22 cellular contexts compared by ENCODE assay signal in the genomic region with DNA sequence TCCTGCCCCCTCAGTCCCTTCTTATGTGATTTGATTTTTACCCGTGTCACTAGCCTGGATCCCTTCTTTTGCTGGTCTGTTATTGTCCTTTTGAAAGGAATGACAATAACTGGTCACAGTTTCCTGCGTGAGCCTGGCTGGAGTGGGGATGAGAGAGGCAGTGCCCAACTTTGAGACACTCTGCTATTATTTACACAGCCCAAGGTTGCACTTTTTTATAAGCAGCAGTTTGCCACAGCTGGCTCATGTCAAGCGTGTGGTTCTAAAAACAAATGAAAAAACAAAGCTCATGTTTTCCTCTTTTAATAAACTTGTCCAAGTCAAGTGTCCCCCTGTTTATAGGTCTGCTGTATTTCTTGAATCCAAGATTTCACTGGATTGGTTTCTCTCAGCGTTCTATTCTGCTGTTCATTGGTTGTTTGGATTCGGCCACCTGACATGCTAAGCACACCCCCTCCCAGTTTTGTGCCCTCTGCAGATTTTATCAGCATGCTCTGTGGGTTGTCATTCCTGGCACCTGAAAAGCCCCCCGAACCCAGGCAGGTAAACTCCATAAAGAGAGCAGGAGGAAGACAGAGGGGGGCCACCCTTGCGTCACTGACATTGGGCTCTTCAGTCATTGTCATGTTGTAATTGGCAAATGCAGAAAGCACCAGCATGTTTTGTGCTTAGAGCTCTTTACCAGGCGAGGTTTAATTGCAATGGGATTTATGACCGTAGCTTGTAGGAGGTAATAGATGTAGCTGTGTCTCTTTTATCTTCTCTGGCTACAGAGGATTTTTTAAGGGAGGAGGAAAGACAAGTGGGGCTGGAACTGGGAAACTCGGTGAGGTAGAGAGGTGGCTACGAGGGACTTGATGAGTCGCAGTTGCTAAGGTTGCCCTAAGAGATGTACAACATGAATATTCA.
DNase-seq lines count a peak whose midpoint lies in the region; FAIRE-seq and TF ChIP-seq lines count a peak whose summit lies in the region.
"Had no signal": no experiment of that assay in that cellular context is flagged by ENCODE, and none has a peak within 500 bp of the region (broad histone marks: within the 10 kb centered on the region; RNA-seq: fewer than 3 reads in every experiment).

No MANE protein-coding gene starts in this region.

- H3K36me3 Mint-ChIP-seq in osteocyte (ENCODE audit: unreplicated experiment) = no peaks in the 10 kb centered on the region
- H3K36me3 Mint-ChIP-seq: CD8-positive, alpha-beta memory T cell had no signal

- H4K20me1 ChIP-seq in BLaER1 (no peaks in the 10 kb centered on the region), H1 (replicated peaks in 1 of 2; ENCODE audit: control insufficient read depth in 1 of 2, insufficient read depth in 2 of 2, low read length in 2 of 2) (no peaks in the 10 kb centered on the region)

- TF ChIP-seq RAD21 in H1 (IDR thresholded peaks at IDR 0.05 in 1 of 2, conservative IDR thresholded peaks at IDR 0.05 in 1 of 2; ENCODE audit: low read depth in 2 of 2, low read length in 2 of 2) = no peak

- no peaks in the 10 kb centered on the region for H3K9me3 Mint-ChIP-seq in osteocyte (ENCODE audit: unreplicated experiment)
- H3K9me3 Mint-ChIP-seq: HFFc6 had no signal

- POLR2A ChIA-PET in H1 (lab: Charles Lee; ENCODE audit: partially characterized antibody) = interaction anchor here (0.7 to 0.8 kb wide), 2 partner anchors 20 to 31 kb away, joined by 3 to 4 read pairs; no protein-coding TSS in a partner anchor
- POLR2A ChIA-PET in HEK293T (lab: Yijun Ruan, JAX) = no interaction called here

- H3K4me3 ChIP-seq in BLaER1 (no peak overlapping the region), H7 (ENCODE audit: insufficient read depth, low read depth, low read length) (no peak overlapping the region), H1 (ENCODE audit: extremely low read depth in 1 of 4, insufficient read depth in 2 of 4, low read depth in 3 of 4, low read length in 4 of 4) (no peak overlapping the region)
- H3K4me3 ChIP-seq: A549 had no signal

- DNase-seq in H7 = peak; percentile 6
- no peak for DNase-seq in H1 (ENCODE audit: low read depth in 1 of 2, low spot score in 2 of 2)
- DNase-seq in osteocyte (ENCODE audit: extremely low spot score, unreplicated experiment) = peak; percentile 32
- DNase-seq in NCI-H2171 (lab: John Stamatoyannopoulos, UW) = no peak
- no peak for DNase-seq in LoVo (ENCODE audit: low spot score)
- DNase-seq in HEK293T (ENCODE audit: extremely low spot score) = no peak
- no peak for DNase-seq in GOT3 (lab: John Stamatoyannopoulos, UW)
- DNase-seq: C1 segment of cervical spinal cord; CD8-positive, alpha-beta memory T cell; DMS53; HFFc6; NCI-H2029 treated with DMSO at 0.1 percent for 48 hours; NCI-H226; NCI-H526 treated with DMSO at 0.1 percent for 48 hours; PC-3; SIG-M5; T-helper 1 cell had no signal

- WGBS in H1 (ENCODE audit: extremely low coverage in 1 of 2, insufficient coverage in 1 of 2, insufficient read length in 1 of 2, insufficient replicate concordance in 2 of 2, low coverage in 1 of 2, low lambda C conversion rate in 2 of 2, missing lambda C conversion rate in 1 of 2), 2 experiments = 83% methylated on average over 12 of the region's 12 CpGs; no CpG with 5 or more reads in 1 of the 2 experiments

- H3K4ac ChIP-seq in H1 (replicated peaks; ENCODE audit: insufficient read length, low read depth, low read length) = no peak overlapping the region

- H4K8ac ChIP-seq in H1 (ENCODE audit: extremely low read depth, insufficient read depth, low read length) = no peak overlapping the region

- no peak overlapping the region for H2BK120ac ChIP-seq in H1 (replicated peaks; ENCODE audit: low read depth, low read length)

- H3K27ac Mint-ChIP-seq in osteocyte (ENCODE audit: unreplicated experiment) = no peak overlapping the region
- H3K27ac Mint-ChIP-seq: CD8-positive, alpha-beta memory T cell; HFFc6 had no signal

- no peak overlapping the region for H4K5ac ChIP-seq in H1 (ENCODE audit: insufficient read length, low read depth, low read length)

- no peaks in the 10 kb centered on the region for H3K36me3 ChIP-seq in BLaER1
- no peaks in the 10 kb centered on the region for H3K36me3 ChIP-seq in H7 (replicated peaks; ENCODE audit: control insufficient read depth, insufficient read depth, low read length)
- no peaks in the 10 kb centered on the region for H3K36me3 ChIP-seq in H1 (ENCODE audit: control insufficient read depth in 2 of 4, insufficient read depth in 4 of 4, low read length in 3 of 4)

- no peak overlapping the region for H2AK5ac ChIP-seq in H1 (ENCODE audit: low read depth, low read length)

- CTCF ChIA-PET in H1 (lab: Charles Lee; ENCODE audit: partially characterized antibody) (interaction anchor here (0.6 to 19.6 kb wide), 14 partner anchors 14 to 253 kb away, joined by 3 to 300 read pairs (median 3); no protein-coding TSS in a partner anchor), HEK293T (lab: Yijun Ruan, JAX) (no interaction called here)

- no peak overlapping the region for H2BK5ac ChIP-seq in H1 (ENCODE audit: low read depth, low read length)

- no peak overlapping the region for H2AFZ ChIP-seq in H1 (ENCODE audit: low read length)

- H3K4me1 Mint-ChIP-seq in osteocyte (ENCODE audit: unreplicated experiment) = peaks cover 16% of the 10 kb centered on the region

- H3K14ac ChIP-seq in H1 (ENCODE audit: insufficient read length) = no peak overlapping the region

- H3K23ac ChIP-seq in H1 (ENCODE audit: insufficient read length) = no peak overlapping the region

- H3K79me1 ChIP-seq in H1 (ENCODE audit: low read depth, low read length) = no peaks in the 10 kb centered on the region

- no peaks in the 10 kb centered on the region for H3K79me2 ChIP-seq in H1 (ENCODE audit: control insufficient read depth in 1 of 2, insufficient read depth in 2 of 2, low read length in 2 of 2)

- H3K4me1 ChIP-seq in BLaER1 = peaks cover 78% of the 10 kb centered on the region
- H3K4me1 ChIP-seq in H1 (replicated peaks in 1 of 4; ENCODE audit: control insufficient read depth in 3 of 4, insufficient read depth in 4 of 4, low read length in 3 of 4) = peaks cover 0 to 14% (median 4%) of the 10 kb centered on the region in 4 experiments; a peak in 3 of 7 replicates

- no peak for TF ChIP-seq CTCF in H1 (IDR thresholded peaks at IDR 0.05; ENCODE audit: control extremely low read depth in 1 of 3, insufficient read depth in 1 of 3, low read depth in 1 of 3, low read length in 3 of 3)
- no peak for TF ChIP-seq CTCF in osteocyte (IDR thresholded peaks at IDR 0.05)

- no peak overlapping the region for H2BK12ac ChIP-seq in H1 (ENCODE audit: low read depth, low read length)

- no peaks in the 10 kb centered on the region; the same call in 1 of the 2 replicates for H3K23me2 ChIP-seq in H1 (ENCODE audit: low read depth, low read length)

- H3K27me3 Mint-ChIP-seq in osteocyte (ENCODE audit: unreplicated experiment) = peaks cover 14% of the 10 kb centered on the region

- H2BK20ac ChIP-seq in H1 (ENCODE audit: low read length) = no peak overlapping the region

- H3K9me3 ChIP-seq in BLaER1 (no peaks in the 10 kb centered on the region), H1 (ENCODE audit: insufficient read depth in 2 of 2, low read depth in 1 of 2, low read length in 1 of 2) (no peaks in the 10 kb centered on the region)
- H3K9me3 ChIP-seq: A549 had no signal

- peak overlapping the region; percentile 40; the same call in 1 of the 2 replicates for H2BK15ac ChIP-seq in H1 (ENCODE audit: low read length)

- H3K27me3 ChIP-seq in BLaER1 (no peaks in the 10 kb centered on the region), H7 (ENCODE audit: control insufficient read depth, insufficient read depth, low read length) (no peaks in the 10 kb centered on the region), H1 (replicated peaks in 1 of 4; ENCODE audit: control insufficient read depth in 3 of 4, extremely low read depth in 1 of 4, insufficient read depth in 3 of 4, low read length in 3 of 4) (no peaks in the 10 kb centered on the region; a peak in 3 of 7 replicates)

- FAIRE-seq in H1 (lab: Jason Lieb, UNC) = no peak
- FAIRE-seq: A549 had no signal

- H4K91ac ChIP-seq in H1 (replicated peaks; ENCODE audit: insufficient read length, low read length) = no peak overlapping the region

- H3K9ac ChIP-seq in BLaER1 (peak overlapping the region; percentile 39; the same call in 1 of the 2 replicates), H1 (replicated peaks in 1 of 4; ENCODE audit: extremely low read depth in 1 of 4, low read depth in 3 of 4, low read length in 3 of 4) (no peak overlapping the region)
- H3K9ac ChIP-seq: KMS-11 had no signal

- H3K4me3 Mint-ChIP-seq in osteocyte (ENCODE audit: unreplicated experiment) = no peak overlapping the region
- H3K4me3 Mint-ChIP-seq: HFFc6 had no signal

- H3K18ac ChIP-seq in H1 (ENCODE audit: extremely low read depth, low read length) = no peak overlapping the region; the same call in 1 of the 2 replicates

- TF ChIP-seq POLR2A in H1 (IDR thresholded peaks at IDR 0.05; ENCODE audit: control extremely low read depth in 1 of 2, low read depth in 2 of 2, low read length in 2 of 2) = no peak

- H3K27ac ChIP-seq in BLaER1 = peak overlapping the region; percentile 84
- no peak overlapping the region for H3K27ac ChIP-seq in H1 (ENCODE audit: low read depth, low read length)
- H3K27ac ChIP-seq: A549, HL-60, KMS-11, RWPE1 had no signal

- H3K4me2 ChIP-seq in BLaER1 = peak overlapping the region; percentile 87
- H3K4me2 ChIP-seq in H1 (ENCODE audit: insufficient read depth in 1 of 2, low read depth in 2 of 2, low read length in 2 of 2) = no peak overlapping the region
- H3K4me2 ChIP-seq: A549, KMS-11 had no signal

- no peak overlapping the region for H3K56ac ChIP-seq in H1 (replicated peaks; ENCODE audit: insufficient read length, low read depth, low read length)

- no peak for TF ChIP-seq EP300 in H1 (IDR thresholded peaks at IDR 0.05; ENCODE audit: borderline replicate concordance in 1 of 2, low read depth in 2 of 2, low read length in 2 of 2)

TF ChIP-seq in H1, 55 proteins besides CTCF, POLR2A, EP300 and RAD21 (continues in another document):
- TF ChIP-seq HDAC6 (IDR thresholded peaks at IDR 0.05; ENCODE audit: low read depth, low read length) = no peak
- no peak for TF ChIP-seq PHF8 (conservative IDR thresholded peaks at IDR 0.05; ENCODE audit: low read depth, low read length)
- TF ChIP-seq BRCA1 (IDR thresholded peaks at IDR 0.05; ENCODE audit: low read depth, low read length) = no peak
- no peak for TF ChIP-seq TAF7 (optimal IDR thresholded peaks at IDR 0.05; ENCODE audit: borderline replicate concordance, low read depth, low read length)

TF ChIP-seq in HEK293T, 16 proteins besides CTCF, POLR2A, EP300 and RAD21 (continues in another document):
- TF ChIP-seq LEF1 (IDR thresholded peaks at IDR 0.05; ENCODE audit: borderline replicate concordance) (no peak), FOXM1 (IDR thresholded peaks at IDR 0.05; ENCODE audit: borderline replicate concordance) (no peak), L3MBTL2 (conservative IDR thresholded peaks at IDR 0.05) (no peak), FOXK2 (IDR thresholded peaks at IDR 0.05) (no peak), CTBP1 (IDR thresholded peaks at IDR 0.05; ENCODE audit: borderline replicate concordance) (no peak), NFRKB (IDR thresholded peaks at IDR 0.05) (no peak), TARDBP (IDR thresholded peaks at IDR 0.05) (no peak), ELF4 (IDR thresholded peaks at IDR 0.05) (no peak), SP1 (IDR thresholded peaks at IDR 0.05) (no peak), HDGF (IDR thresholded peaks at IDR 0.05; ENCODE audit: borderline replicate concordance) (no peak), SUZ12 (IDR thresholded peaks at IDR 0.05) (no peak)

Comparison
In these comparisons a context has a peak if more than half of its experiments do, and no peak if none do; other contexts are left out.
1. DNase-seq: peak in H7 (single experiment) and osteocyte (single experiment); none in H1 (0 of 2), NCI-H2171 (single experiment), LoVo (single experiment), HEK293T (single experiment) and GOT3 (single experiment).